Comparison of ENCODE assay signal across 28 cellular contexts in genomic region chr6:520820-521219, GRCh38.
DNase-seq lines count a peak whose midpoint lies in the region; ATAC-seq and TF ChIP-seq lines count a peak whose summit lies in the region.
"Had no signal": no experiment of that assay in that cellular context is flagged by ENCODE, and none has a peak within 500 bp of the region (broad histone marks: within the 10 kb centered on the region; RNA-seq: fewer than 3 reads in every experiment).

No MANE protein-coding gene starts in this region.

- peak overlapping the region; percentile 67 for H3K27ac Mint-ChIP-seq in activated CD4-positive, alpha-beta T cell treated with anti-CD3 and anti-CD28 coated beads, Interleukin-2, amount 10 ng/mL, durations not matched to agents 24 days and 14 days
- H3K27ac Mint-ChIP-seq in activated CD8-positive, alpha-beta T cell treated with anti-CD3 and anti-CD28 coated beads for 36 hours, result peak overlapping the region; percentile 38
- peak overlapping the region; percentile 84 for H3K27ac Mint-ChIP-seq in central memory CD8-positive, alpha-beta T cell (ENCODE audit: low read depth)
- peak overlapping the region; percentile 74 for H3K27ac Mint-ChIP-seq in nephron progenitor cell

- intact Hi-C loops in activated CD4-positive, alpha-beta T cell treated with anti-CD3 and anti-CD28 coated beads, Interleukin-2, amount 10 ng/mL, durations not matched to agents 24 days and 14 days (cut with micrococcal nuclease), result no loop called here
- intact Hi-C loops in activated CD8-positive, alpha-beta T cell treated with anti-CD3 and anti-CD28 coated beads for 36 hours (cut with micrococcal nuclease), result no loop called here
- intact Hi-C loops in lower leg skin (cut with DNase I; ENCODE audit: low total_unique reads), result no loop called here

- no peak overlapping the region for H3K4me3 ChIP-seq in lower leg skin (ENCODE audit: low read depth, poor library complexity, severe bottlenecking)
- H3K4me3 ChIP-seq: HAP-1, left lung, psoas muscle, SK-N-MC had no signal

- no peak for ATAC-seq in activated CD8-positive, alpha-beta T cell treated with anti-CD3 and anti-CD28 coated beads for 36 hours
- no peak for ATAC-seq in central memory CD8-positive, alpha-beta T cell (replicated peaks; ENCODE audit: extremely low read depth, poor library complexity, severe bottlenecking)
- ATAC-seq: esophagus mucosa, left lung, PC-3, psoas muscle, sciatic nerve had no signal

- TF ChIP-seq CTCF in activated CD8-positive, alpha-beta T cell treated with anti-CD3 and anti-CD28 coated beads for 36 hours (IDR thresholded peaks at IDR 0.05), result no peak
- no peak for TF ChIP-seq CTCF in nephron progenitor cell (IDR thresholded peaks at IDR 0.05)
- no peak for TF ChIP-seq CTCF in lower leg skin (IDR thresholded peaks at IDR 0.05)

- H3K9me3 Mint-ChIP-seq in activated CD4-positive, alpha-beta T cell treated with anti-CD3 and anti-CD28 coated beads, Interleukin-2, amount 10 ng/mL, durations not matched to agents 24 days and 14 days, result peaks cover 10% of the 10 kb centered on the region
- peaks cover 20% of the 10 kb centered on the region for H3K9me3 Mint-ChIP-seq in activated CD8-positive, alpha-beta T cell treated with anti-CD3 and anti-CD28 coated beads for 36 hours
- no peaks in the 10 kb centered on the region for H3K9me3 Mint-ChIP-seq in central memory CD8-positive, alpha-beta T cell
- H3K9me3 Mint-ChIP-seq in nephron progenitor cell, result peaks cover 45% of the 10 kb centered on the region

- H3K27me3 Mint-ChIP-seq in activated CD4-positive, alpha-beta T cell treated with anti-CD3 and anti-CD28 coated beads, Interleukin-2, amount 10 ng/mL, durations not matched to agents 24 days and 14 days, result no peaks in the 10 kb centered on the region
- H3K27me3 Mint-ChIP-seq in activated CD8-positive, alpha-beta T cell treated with anti-CD3 and anti-CD28 coated beads for 36 hours, result no peaks in the 10 kb centered on the region
- no peaks in the 10 kb centered on the region for H3K27me3 Mint-ChIP-seq in central memory CD8-positive, alpha-beta T cell
- H3K27me3 Mint-ChIP-seq in nephron progenitor cell (ENCODE audit: low read depth, poor library complexity), result no peaks in the 10 kb centered on the region

- POLR2A ChIA-PET in activated CD8-positive, alpha-beta T cell treated with anti-CD3 and anti-CD28 coated beads for 36 hours (lab: Charles Lee), result interaction anchor here (0.6 kb wide), 1 partner anchor 8 kb away, joined by 3 read pairs; no protein-coding TSS in a partner anchor

- WGBS in lower leg skin, 2 donors, result 91 to 93% methylated on average over 31 of the region's 31 CpGs

- CTCF ChIA-PET in activated CD8-positive, alpha-beta T cell treated with anti-CD3 and anti-CD28 coated beads for 36 hours (lab: Charles Lee), result no interaction called here

- peaks cover 56% of the 10 kb centered on the region for H3K36me3 Mint-ChIP-seq in activated CD4-positive, alpha-beta T cell treated with anti-CD3 and anti-CD28 coated beads, Interleukin-2, amount 10 ng/mL, durations not matched to agents 24 days and 14 days (ENCODE audit: low read depth)
- peaks cover 48% of the 10 kb centered on the region for H3K36me3 Mint-ChIP-seq in activated CD8-positive, alpha-beta T cell treated with anti-CD3 and anti-CD28 coated beads for 36 hours (ENCODE audit: low read depth)
- H3K36me3 Mint-ChIP-seq in central memory CD8-positive, alpha-beta T cell (ENCODE audit: insufficient read depth), result peaks cover 13% of the 10 kb centered on the region
- H3K36me3 Mint-ChIP-seq in nephron progenitor cell (ENCODE audit: low read depth), result peaks cover 56% of the 10 kb centered on the region

- peaks cover 21% of the 10 kb centered on the region for H3K4me1 Mint-ChIP-seq in activated CD4-positive, alpha-beta T cell treated with anti-CD3 and anti-CD28 coated beads, Interleukin-2, amount 10 ng/mL, durations not matched to agents 24 days and 14 days
- peaks cover 35% of the 10 kb centered on the region for H3K4me1 Mint-ChIP-seq in activated CD8-positive, alpha-beta T cell treated with anti-CD3 and anti-CD28 coated beads for 36 hours (ENCODE audit: low read depth)
- peaks cover 21% of the 10 kb centered on the region for H3K4me1 Mint-ChIP-seq in central memory CD8-positive, alpha-beta T cell
- peaks cover 4% of the 10 kb centered on the region for H3K4me1 Mint-ChIP-seq in nephron progenitor cell

- no peak overlapping the region for H3K4me3 Mint-ChIP-seq in activated CD4-positive, alpha-beta T cell treated with anti-CD3 and anti-CD28 coated beads, Interleukin-2, amount 10 ng/mL, durations not matched to agents 24 days and 14 days
- no peak overlapping the region for H3K4me3 Mint-ChIP-seq in activated CD8-positive, alpha-beta T cell treated with anti-CD3 and anti-CD28 coated beads for 36 hours
- H3K4me3 Mint-ChIP-seq in central memory CD8-positive, alpha-beta T cell, result no peak overlapping the region
- peak overlapping the region; percentile 25 for H3K4me3 Mint-ChIP-seq in nephron progenitor cell

- no peak for DNase-seq in activated CD4-positive, alpha-beta T cell treated with anti-CD3 and anti-CD28 coated beads, Interleukin-2, amount 10 ng/mL, durations not matched to agents 24 days and 14 days
- no peak for DNase-seq in activated CD4-positive, alpha-beta T cell treated with anti-CD3 and anti-CD28 coated beads for 1 hour
- DNase-seq in activated CD8-positive, alpha-beta T cell treated with anti-CD3 and anti-CD28 coated beads for 36 hours, result no peak
- no peak for DNase-seq in central memory CD8-positive, alpha-beta T cell (ENCODE audit: low spot score in 2 of 2)
- DNase-seq in nephron progenitor cell (no peak), lower leg skin (ENCODE audit: low spot score in 2 of 2) (no peak), SHP77 treated with DMSO at 0.1 percent for 48 hours (lab: John Stamatoyannopoulos, UW) (no peak)
- no peak for DNase-seq in NK-92 treated with Interleukin-12 subunit alpha and Interleukin-12 subunit beta, amount 100 ng/mL, for 24 hours (lab: John Stamatoyannopoulos, UW)
- DNase-seq: 8988T; activated CD4-positive, CD25-positive, alpha-beta regulatory T cell; caudate nucleus; cortex of kidney; DMS79; GDM1; glutamatergic neuron; left lung; NCI-H1417; NCI-H2029 treated with DMSO at 0.1 percent for 48 hours; NCI-H524; occipital lobe; PC-3; psoas muscle; stimulated activated CD4-positive, alpha-beta T cell treated with anti-CD3 and anti-CD28 coated beads, Interleukin-12 subunit alpha, Interleukin-12 subunit beta, amount 100 ng/mL, for 4 hours; stimulated activated CD4-positive, alpha-beta T cell treated with anti-CD3 and anti-CD28 coated beads, Interleukin-4, amount 100 ng/mL, for 24 hours had no signal

- no peak for TF ChIP-seq POLR2A in lower leg skin (IDR thresholded peaks at IDR 0.05)
